In the genomic region with DNA sequence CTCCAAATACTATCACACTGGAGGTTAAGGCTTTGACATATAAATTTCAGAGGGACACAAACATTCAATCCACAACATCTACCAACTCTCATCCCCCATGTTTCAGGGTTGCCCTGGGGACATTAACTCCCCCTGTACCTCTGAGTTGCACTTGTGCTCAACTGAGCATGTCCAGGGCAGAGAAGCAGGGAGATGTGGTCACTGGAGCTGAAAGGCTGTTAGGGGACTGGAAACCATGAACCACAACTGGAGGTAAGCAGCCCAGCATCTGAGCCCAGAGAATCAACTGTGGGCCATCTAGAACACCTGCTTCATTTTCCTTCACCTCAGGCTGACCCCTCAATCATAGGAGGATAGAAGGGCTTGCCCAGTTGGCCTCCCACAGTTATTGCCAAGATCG, we compare ENCODE assay signal across 21 cellular contexts.
DNase-seq lines count a peak whose midpoint lies in the region; ATAC-seq, FAIRE-seq and TF ChIP-seq lines count a peak whose summit lies in the region.
"Had no signal": no experiment of that assay in that cellular context is flagged by ENCODE, and none has a peak within 500 bp of the region (broad histone marks: within the 10 kb centered on the region; RNA-seq: fewer than 3 reads in every experiment).

No MANE protein-coding gene starts in this region.

- peaks cover 51% of the 10 kb centered on the region for H3K4me1 Mint-ChIP-seq in activated naive CD4-positive, alpha-beta T cell treated with anti-CD3 and anti-CD28 coated beads, Interleukin-2, amount 50 U/mL, for 24 hours

- peak; percentile 53 for ATAC-seq in HG02642 (IDR thresholded peaks at IDR 0.05; ENCODE audit: poor library complexity, unreplicated experiment)
- ATAC-seq: activated CD8-positive, alpha-beta T cell treated with anti-CD3 and anti-CD28 coated beads, Interleukin-2, amount 10 ng/mL, durations not matched to agents 7 days and 5 days; activated T-cell treated with anti-CD3 and anti-CD28 coated beads, Interleukin-2, amount 50 U/mL, for 4 hours; heart right ventricle; mucosa of descending colon had no signal

- H3K9me3 Mint-ChIP-seq in activated naive CD4-positive, alpha-beta T cell treated with anti-CD3 and anti-CD28 coated beads, Interleukin-2, amount 50 U/mL, for 24 hours: no peaks in the 10 kb centered on the region
- H3K9me3 Mint-ChIP-seq: activated T-cell treated with anti-CD3 and anti-CD28 coated beads, Interleukin-2, amount 50 U/mL, for 4 hours had no signal

- no peak for TF ChIP-seq POLR2A in sigmoid colon (IDR thresholded peaks at IDR 0.05)

- FAIRE-seq in RCC 7860 (lab: Jason Lieb, UNC): no peak
- FAIRE-seq: A204.1 had no signal

- peak overlapping the region; percentile 79 for H3K27ac Mint-ChIP-seq in activated naive CD4-positive, alpha-beta T cell treated with anti-CD3 and anti-CD28 coated beads, Interleukin-2, amount 50 U/mL, for 24 hours
- H3K27ac Mint-ChIP-seq: activated CD8-positive, alpha-beta T cell treated with anti-CD3 and anti-CD28 coated beads, Interleukin-2, amount 10 ng/mL, durations not matched to agents 7 days and 5 days had no signal

- no peak for DNase-seq in activated naive CD4-positive, alpha-beta T cell treated with anti-CD3 and anti-CD28 coated beads, Interleukin-2, amount 50 U/mL, for 16 hours
- DNase-seq in RCC 7860 (ENCODE audit: low spot score) (peak; percentile 3), sigmoid colon (peak; percentile 14), Ammon's horn (ENCODE audit: low spot score) (no peak), NCI-H345 (lab: John Stamatoyannopoulos, UW) (no peak)
- no peak for DNase-seq in stimulated activated CD4-positive, alpha-beta T cell treated with anti-CD3 and anti-CD28 coated beads, Interleukin-15, amount 100 ng/mL, for 24 hours
- DNase-seq: activated CD8-positive, alpha-beta T cell treated with anti-CD3 and anti-CD28 coated beads, Interleukin-2, amount 10 ng/mL, durations not matched to agents 7 days and 5 days; activated T-cell treated with anti-CD3 and anti-CD28 coated beads, Interleukin-2, amount 50 U/mL, for 4 hours; cortex of kidney; GDM1; heart right ventricle; mucosa of descending colon; NCI-H1417 treated with DMSO at 0.1 percent for 48 hours; NCI-H2171; NCI-H526 treated with DMSO at 0.1 percent for 48 hours; SHP77 treated with DMSO at 0.1 percent for 48 hours had no signal

- H3K27me3 ChIP-seq in sigmoid colon: no peaks in the 10 kb centered on the region
- H3K27me3 ChIP-seq: vagina had no signal

- H3K36me3 ChIP-seq in sigmoid colon: no peaks in the 10 kb centered on the region
- H3K36me3 ChIP-seq: heart right ventricle, vagina had no signal

- TF ChIP-seq CTCF in sigmoid colon (IDR thresholded peaks at IDR 0.05): no peak

- no peaks in the 10 kb centered on the region for H3K36me3 Mint-ChIP-seq in activated naive CD4-positive, alpha-beta T cell treated with anti-CD3 and anti-CD28 coated beads, Interleukin-2, amount 50 U/mL, for 24 hours

- peaks cover 0 to 10% (median 3%) of the 10 kb centered on the region in 4 donors for H3K4me1 ChIP-seq in sigmoid colon
- H3K4me1 ChIP-seq: vagina had no signal

- H3K9me3 ChIP-seq in sigmoid colon: no peaks in the 10 kb centered on the region
- H3K9me3 ChIP-seq: mucosa of descending colon, vagina had no signal

- no peaks in the 10 kb centered on the region for H3K27me3 Mint-ChIP-seq in activated naive CD4-positive, alpha-beta T cell treated with anti-CD3 and anti-CD28 coated beads, Interleukin-2, amount 50 U/mL, for 24 hours

- intact Hi-C loops in sigmoid colon (cut with DNase I): no loop called here

- no peak for TF ChIP-seq EP300 in sigmoid colon (IDR thresholded peaks at IDR 0.05)

- 71% methylated on average over 1 of the region's 1 CpG for WGBS in sigmoid colon, 2 donors

- no peak overlapping the region for H3K4me3 ChIP-seq in sigmoid colon
- H3K4me3 ChIP-seq: heart right ventricle, mucosa of descending colon, vagina had no signal

- H3K27ac ChIP-seq in sigmoid colon: no peak overlapping the region
- H3K27ac ChIP-seq: heart right ventricle, vagina, VCaP had no signal

- H3K4me3 Mint-ChIP-seq in activated naive CD4-positive, alpha-beta T cell treated with anti-CD3 and anti-CD28 coated beads, Interleukin-2, amount 50 U/mL, for 24 hours: no peak overlapping the region
- H3K4me3 Mint-ChIP-seq: activated CD8-positive, alpha-beta T cell treated with anti-CD3 and anti-CD28 coated beads, Interleukin-2, amount 10 ng/mL, durations not matched to agents 7 days and 5 days; activated T-cell treated with anti-CD3 and anti-CD28 coated beads, Interleukin-2, amount 50 U/mL, for 4 hours had no signal

Comparison
In these comparisons a context has a peak if more than half of its experiments do, and no peak if none do; other contexts are left out.
1. DNase-seq: peak in RCC 7860 (single experiment) and sigmoid colon (single experiment); none in activated naive CD4-positive, alpha-beta T cell treated with anti-CD3 and anti-CD28 coated beads, Interleukin-2, amount 50 U/mL, for 16 hours (single experiment), Ammon's horn (single experiment), NCI-H345 (single experiment) and stimulated activated CD4-positive, alpha-beta T cell treated with anti-CD3 and anti-CD28 coated beads, Interleukin-15, amount 100 ng/mL, for 24 hours (single experiment).